1 cellular context compared by ENCODE assay signal in the genomic region with DNA sequence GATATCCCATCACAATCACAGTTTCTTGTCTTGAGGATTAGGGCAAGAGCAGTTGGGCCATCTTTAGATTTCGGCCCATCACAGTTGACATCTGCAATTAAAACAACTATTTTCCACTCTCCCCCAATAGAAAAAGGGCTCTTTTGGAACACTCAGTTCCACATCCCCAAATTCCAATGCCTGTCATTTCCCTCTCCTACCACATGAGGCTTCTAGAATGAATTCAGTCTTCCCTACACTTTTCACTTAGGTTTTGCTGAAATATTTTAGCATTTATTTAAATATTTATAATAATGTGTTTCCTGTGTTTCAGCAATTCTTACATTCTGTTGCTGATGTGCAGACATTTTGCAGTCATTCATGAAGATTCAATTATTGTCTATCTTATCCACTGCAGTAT.
TF ChIP-seq lines count a peak whose summit lies in the region.

No MANE protein-coding gene starts in this region.

TF ChIP-seq in IMR-90, 13 proteins besides CTCF, POLR2A, EP300 and RAD21 (continued from another document):
- TF ChIP-seq FOS (IDR thresholded peaks at IDR 0.05; ENCODE audit: low read depth, low read length), result no peak
- TF ChIP-seq RCOR1 (IDR thresholded peaks at IDR 0.05; ENCODE audit: insufficient replicate concordance, low read length), result no peak
- no peak for TF ChIP-seq RFX5 (IDR thresholded peaks at IDR 0.05; ENCODE audit: low read depth, low read length)
- TF ChIP-seq BHLHE40 (IDR thresholded peaks at IDR 0.05; ENCODE audit: low read depth, low read length), result no peak
- no peak for TF ChIP-seq NFE2L2 (IDR thresholded peaks at IDR 0.05; ENCODE audit: low read depth, low read length)
